10 cellular contexts compared by ENCODE assay signal in the genomic region with DNA sequence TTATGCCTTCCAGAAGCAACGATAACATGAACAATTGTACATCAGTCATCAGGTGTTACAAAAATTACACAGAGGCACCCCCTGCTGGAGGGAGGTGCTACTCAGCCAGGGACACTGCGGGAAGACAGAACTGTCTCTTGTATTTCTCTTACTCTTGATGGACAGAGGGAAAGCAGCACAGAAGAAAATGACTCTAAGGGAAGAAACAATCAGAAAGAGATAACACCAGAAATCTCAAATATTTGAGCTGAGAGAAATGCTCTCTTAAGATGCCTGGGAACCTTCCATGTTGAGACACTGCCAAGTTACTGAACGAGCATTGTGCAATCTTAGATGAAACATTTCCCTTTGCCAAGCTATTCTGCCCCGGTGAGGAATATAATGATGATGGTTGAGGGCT.
DNase-seq lines count a peak whose midpoint lies in the region; ATAC-seq and TF ChIP-seq lines count a peak whose summit lies in the region.
"Had no signal": no experiment of that assay in that cellular context is flagged by ENCODE, and none has a peak within 500 bp of the region (broad histone marks: within the 10 kb centered on the region; RNA-seq: fewer than 3 reads in every experiment).

No MANE protein-coding gene starts in this region.

- TF ChIP-seq CTCF in C4-2B (conservative IDR thresholded peaks at IDR 0.05), result peak; percentile 86
- TF ChIP-seq CTCF in CD4-positive, alpha-beta T cell (IDR thresholded peaks at IDR 0.05), result no peak

- no peaks in the 10 kb centered on the region for H3K4me1 Mint-ChIP-seq in CD4-positive, alpha-beta T cell (ENCODE audit: low read depth)

- no peak overlapping the region for H3K27ac Mint-ChIP-seq in CD4-positive, alpha-beta T cell
- H3K27ac Mint-ChIP-seq: T-helper 1 cell treated with Interleukin-12 subunit alpha and Interleukin-12 subunit beta and Interleukin-4 antibody, amounts not matched to agents 30 μg/mL and 1 μg/mL, for 36 hours had no signal

- peaks cover 10% of the 10 kb centered on the region for H3K9me3 Mint-ChIP-seq in CD4-positive, alpha-beta T cell

- H3K4me3 Mint-ChIP-seq in CD4-positive, alpha-beta T cell, result no peak overlapping the region
- H3K4me3 Mint-ChIP-seq: T-helper 1 cell treated with Interleukin-12 subunit alpha and Interleukin-12 subunit beta and Interleukin-4 antibody, amounts not matched to agents 30 μg/mL and 1 μg/mL, for 36 hours had no signal

- DNase-seq in H4 (ENCODE audit: low spot score), result peak; percentile 54
- peak; percentile 40 for DNase-seq in iPS-NIHi7 (ENCODE audit: extremely low spot score)
- no peak for DNase-seq in CD4-positive, alpha-beta T cell
- no peak for DNase-seq in hippocampal formation (lab: John Stamatoyannopoulos, UW)
- DNase-seq in COLO668 (lab: John Stamatoyannopoulos, UW; ENCODE audit: unreplicated experiment), result no peak
- no peak for DNase-seq in DMS153 treated with DMSO at 0.1 percent for 48 hours (lab: John Stamatoyannopoulos, UW; ENCODE audit: unreplicated experiment)
- DNase-seq: gastrocnemius medialis had no signal

- no peaks in the 10 kb centered on the region for H3K27me3 ChIP-seq in CD4-positive, alpha-beta T cell (ENCODE audit: control insufficient read depth, insufficient read depth, low read length)
- H3K27me3 ChIP-seq: gastrocnemius medialis had no signal

- intact Hi-C loops in CD4-positive, alpha-beta T cell (cut with DNase I, micrococcal nuclease), result no loop called here

- H3K27me3 Mint-ChIP-seq in CD4-positive, alpha-beta T cell, result no peaks in the 10 kb centered on the region

- peak; percentile 99 for ATAC-seq in SK-N-SH treated with all-trans-retinoic acid at 6 μM for 48 hours
- ATAC-seq in CD4-positive, alpha-beta T cell (ENCODE audit: poor library complexity), result no peak
- ATAC-seq: gastrocnemius medialis had no signal

- H3K36me3 Mint-ChIP-seq in CD4-positive, alpha-beta T cell (ENCODE audit: low read depth), result no peaks in the 10 kb centered on the region

- no peak overlapping the region for H3K27ac ChIP-seq in C4-2B
- H3K27ac ChIP-seq in CD4-positive, alpha-beta T cell (ENCODE audit: low read depth, low read length), result no peak overlapping the region
- H3K27ac ChIP-seq: gastrocnemius medialis had no signal

- no peaks in the 10 kb centered on the region for H3K9me3 ChIP-seq in CD4-positive, alpha-beta T cell (ENCODE audit: control insufficient read depth, low read length)
- H3K9me3 ChIP-seq: gastrocnemius medialis had no signal

- POLR2A ChIA-PET in CD4-positive, alpha-beta T cell (lab: Charles Lee), result no interaction called here

- CTCF ChIA-PET in CD4-positive, alpha-beta T cell (lab: Charles Lee), result no interaction called here

TF ChIP-seq in SK-N-SH treated with all-trans-retinoic acid at 6 μM for 48 hours, 23 proteins besides CTCF, POLR2A, EP300 and RAD21:
- TF ChIP-seq ZC3H10 (CRISPR knock-in tag; IDR thresholded peaks at IDR 0.05) (no peak), ZNF565 (CRISPR knock-in tag; conservative IDR thresholded peaks at IDR 0.05; ENCODE audit: low read depth) (no peak), ISL1 (CRISPR knock-in tag; IDR thresholded peaks at IDR 0.05) (no peak), ZFP3 (CRISPR knock-in tag; IDR thresholded peaks at IDR 0.05) (no peak), PPARA (CRISPR knock-in tag; IDR thresholded peaks at IDR 0.05; ENCODE audit: borderline replicate concordance) (no peak), ARNTL (CRISPR knock-in tag; IDR thresholded peaks at IDR 0.05; ENCODE audit: borderline replicate concordance, low read depth) (no peak), CSDC2 (CRISPR knock-in tag; IDR thresholded peaks at IDR 0.05) (no peak), RARB (CRISPR knock-in tag; IDR thresholded peaks at IDR 0.05) (no peak)
- TF ChIP-seq, protein P1, sequence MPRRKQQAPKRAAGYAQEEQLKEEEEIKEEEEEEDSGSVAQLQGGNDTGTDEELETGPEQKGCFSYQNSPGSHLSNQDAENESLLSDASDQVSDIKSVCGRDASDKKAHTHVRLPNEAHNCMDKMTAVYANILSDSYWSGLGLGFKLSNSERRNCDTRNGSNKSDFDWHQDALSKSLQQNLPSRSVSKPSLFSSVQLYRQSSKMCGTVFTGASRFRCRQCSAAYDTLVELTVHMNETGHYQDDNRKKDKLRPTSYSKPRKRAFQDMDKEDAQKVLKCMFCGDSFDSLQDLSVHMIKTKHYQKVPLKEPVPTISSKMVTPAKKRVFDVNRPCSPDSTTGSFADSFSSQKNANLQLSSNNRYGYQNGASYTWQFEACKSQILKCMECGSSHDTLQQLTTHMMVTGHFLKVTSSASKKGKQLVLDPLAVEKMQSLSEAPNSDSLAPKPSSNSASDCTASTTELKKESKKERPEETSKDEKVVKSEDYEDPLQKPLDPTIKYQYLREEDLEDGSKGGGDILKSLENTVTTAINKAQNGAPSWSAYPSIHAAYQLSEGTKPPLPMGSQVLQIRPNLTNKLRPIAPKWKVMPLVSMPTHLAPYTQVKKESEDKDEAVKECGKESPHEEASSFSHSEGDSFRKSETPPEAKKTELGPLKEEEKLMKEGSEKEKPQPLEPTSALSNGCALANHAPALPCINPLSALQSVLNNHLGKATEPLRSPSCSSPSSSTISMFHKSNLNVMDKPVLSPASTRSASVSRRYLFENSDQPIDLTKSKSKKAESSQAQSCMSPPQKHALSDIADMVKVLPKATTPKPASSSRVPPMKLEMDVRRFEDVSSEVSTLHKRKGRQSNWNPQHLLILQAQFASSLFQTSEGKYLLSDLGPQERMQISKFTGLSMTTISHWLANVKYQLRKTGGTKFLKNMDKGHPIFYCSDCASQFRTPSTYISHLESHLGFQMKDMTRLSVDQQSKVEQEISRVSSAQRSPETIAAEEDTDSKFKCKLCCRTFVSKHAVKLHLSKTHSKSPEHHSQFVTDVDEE (CRISPR knock-in tag; IDR thresholded peaks at IDR 0.05), result no peak
- TF ChIP-seq, protein P2, sequence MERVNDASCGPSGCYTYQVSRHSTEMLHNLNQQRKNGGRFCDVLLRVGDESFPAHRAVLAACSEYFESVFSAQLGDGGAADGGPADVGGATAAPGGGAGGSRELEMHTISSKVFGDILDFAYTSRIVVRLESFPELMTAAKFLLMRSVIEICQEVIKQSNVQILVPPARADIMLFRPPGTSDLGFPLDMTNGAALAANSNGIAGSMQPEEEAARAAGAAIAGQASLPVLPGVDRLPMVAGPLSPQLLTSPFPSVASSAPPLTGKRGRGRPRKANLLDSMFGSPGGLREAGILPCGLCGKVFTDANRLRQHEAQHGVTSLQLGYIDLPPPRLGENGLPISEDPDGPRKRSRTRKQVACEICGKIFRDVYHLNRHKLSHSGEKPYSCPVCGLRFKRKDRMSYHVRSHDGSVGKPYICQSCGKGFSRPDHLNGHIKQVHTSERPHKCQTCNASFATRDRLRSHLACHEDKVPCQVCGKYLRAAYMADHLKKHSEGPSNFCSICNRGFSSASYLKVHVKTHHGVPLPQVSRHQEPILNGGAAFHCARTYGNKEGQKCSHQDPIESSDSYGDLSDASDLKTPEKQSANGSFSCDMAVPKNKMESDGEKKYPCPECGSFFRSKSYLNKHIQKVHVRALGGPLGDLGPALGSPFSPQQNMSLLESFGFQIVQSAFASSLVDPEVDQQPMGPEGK (CRISPR knock-in tag; IDR thresholded peaks at IDR 0.05; ENCODE audit: borderline replicate concordance), result no peak

Comparison
In these comparisons a context has a peak if more than half of its experiments do, and no peak if none do; other contexts are left out.
1. DNase-seq: peak in H4 (single experiment) and iPS-NIHi7 (single experiment); none in CD4-positive, alpha-beta T cell (0 of 10), hippocampal formation (0 of 2), COLO668 (single experiment) and DMS153 treated with DMSO at 0.1 percent for 48 hours (single experiment).